ENCODE assay signal across 14 cellular contexts in the genomic region with DNA sequence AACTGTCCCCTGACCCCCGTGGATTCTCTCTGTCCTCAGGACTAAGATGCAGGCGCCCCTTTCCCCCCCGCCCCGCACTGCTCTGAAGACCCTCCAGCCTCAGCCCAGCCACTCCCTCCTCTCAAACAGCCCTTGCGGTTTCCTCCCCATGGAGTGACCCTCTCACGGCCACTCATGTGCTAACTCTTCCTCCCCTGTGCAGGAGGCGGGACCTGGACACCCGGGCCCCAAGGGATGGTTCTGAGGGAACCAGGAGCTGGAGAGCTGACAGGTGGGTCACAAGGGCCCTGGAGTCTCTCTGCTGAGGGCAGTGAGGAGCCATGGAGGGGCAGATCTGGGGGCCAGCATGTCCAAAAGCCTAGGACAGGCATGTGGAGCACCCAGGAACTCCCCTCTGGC. TPM values are rescaled to one million over a fixed set of nuclear protein-coding genes. Genes with fewer than 3 reads are reported as not detected.
DNase-seq lines count a peak whose midpoint lies in the region; ATAC-seq and TF ChIP-seq lines count a peak whose summit lies in the region.
"Had no signal": no experiment of that assay in that cellular context is flagged by ENCODE, and none has a peak within 500 bp of the region (broad histone marks: within the 10 kb centered on the region; RNA-seq: fewer than 3 reads in every experiment).

No MANE protein-coding gene starts in this region.

- no peak for TF ChIP-seq CTCF in WERI-Rb-1 (IDR thresholded peaks at IDR 0.05; ENCODE audit: low read depth, low read length)
- no peak for TF ChIP-seq CTCF in testis (IDR thresholded peaks at IDR 0.05)
- TF ChIP-seq CTCF in GM13977 (IDR thresholded peaks at IDR 0.05; ENCODE audit: extremely low read depth, insufficient read depth, missing control alignments): no peak

- H3K36me3 Mint-ChIP-seq in activated naive CD8-positive, alpha-beta T cell treated with anti-CD3 and anti-CD28 coated beads, Interleukin-2, amount 50 U/mL, for 24 hours (ENCODE audit: low read depth): peaks cover 2% of the 10 kb centered on the region
- peaks cover 5% of the 10 kb centered on the region for H3K36me3 Mint-ChIP-seq in activated naive CD8-positive, alpha-beta T cell treated with anti-CD3 and anti-CD28 coated beads for 36 hours
- H3K36me3 Mint-ChIP-seq in memory B cell: peaks cover 9% of the 10 kb centered on the region
- H3K36me3 Mint-ChIP-seq: immature natural killer cell had no signal

- H3K4me3 ChIP-seq in WERI-Rb-1 (ENCODE audit: low read depth, low read length) (no peak overlapping the region), testis (no peak overlapping the region)
- H3K4me3 ChIP-seq: body of pancreas, thyroid gland had no signal

- no peak overlapping the region for H3K27ac Mint-ChIP-seq in activated naive CD8-positive, alpha-beta T cell treated with anti-CD3 and anti-CD28 coated beads, Interleukin-2, amount 50 U/mL, for 24 hours
- no peak overlapping the region for H3K27ac Mint-ChIP-seq in activated naive CD8-positive, alpha-beta T cell treated with anti-CD3 and anti-CD28 coated beads for 36 hours
- no peak overlapping the region for H3K27ac Mint-ChIP-seq in memory B cell

- H3K9me3 Mint-ChIP-seq in activated naive CD8-positive, alpha-beta T cell treated with anti-CD3 and anti-CD28 coated beads, Interleukin-2, amount 50 U/mL, for 24 hours: no peaks in the 10 kb centered on the region
- no peaks in the 10 kb centered on the region for H3K9me3 Mint-ChIP-seq in activated naive CD8-positive, alpha-beta T cell treated with anti-CD3 and anti-CD28 coated beads for 36 hours
- no peaks in the 10 kb centered on the region for H3K9me3 Mint-ChIP-seq in memory B cell
- H3K9me3 Mint-ChIP-seq: immature natural killer cell had no signal

- no peaks in the 10 kb centered on the region for H3K9me3 ChIP-seq in WERI-Rb-1 (ENCODE audit: severe bottlenecking)
- H3K9me3 ChIP-seq in testis: no peaks in the 10 kb centered on the region
- H3K9me3 ChIP-seq: body of pancreas, pancreas, thyroid gland had no signal

- no peaks in the 10 kb centered on the region for H3K27me3 ChIP-seq in WERI-Rb-1 (ENCODE audit: insufficient read depth, low read depth, severe bottlenecking)
- H3K27me3 ChIP-seq in testis: no peaks in the 10 kb centered on the region
- H3K27me3 ChIP-seq: body of pancreas, pancreas, thyroid gland had no signal

- peaks cover 22% of the 10 kb centered on the region for H3K4me1 Mint-ChIP-seq in activated naive CD8-positive, alpha-beta T cell treated with anti-CD3 and anti-CD28 coated beads, Interleukin-2, amount 50 U/mL, for 24 hours
- peaks cover 18% of the 10 kb centered on the region for H3K4me1 Mint-ChIP-seq in activated naive CD8-positive, alpha-beta T cell treated with anti-CD3 and anti-CD28 coated beads for 36 hours
- H3K4me1 Mint-ChIP-seq in memory B cell: peaks cover 18% of the 10 kb centered on the region

- peaks cover 24% of the 10 kb centered on the region for H3K4me1 ChIP-seq in testis

- H3K36me3 ChIP-seq in WERI-Rb-1: peaks cover 8% of the 10 kb centered on the region; the same call in 1 of the 2 replicates
- H3K36me3 ChIP-seq in testis (ENCODE audit: low read depth, missing control alignments): no peaks in the 10 kb centered on the region
- H3K36me3 ChIP-seq: pancreas had no signal

- WGBS in testis, 2 donors: 52 to 59% methylated on average over 8 of the region's 8 CpGs

- H3K27me3 Mint-ChIP-seq in activated naive CD8-positive, alpha-beta T cell treated with anti-CD3 and anti-CD28 coated beads, Interleukin-2, amount 50 U/mL, for 24 hours: peaks cover 2% of the 10 kb centered on the region
- no peaks in the 10 kb centered on the region for H3K27me3 Mint-ChIP-seq in activated naive CD8-positive, alpha-beta T cell treated with anti-CD3 and anti-CD28 coated beads for 36 hours
- peaks cover 2% of the 10 kb centered on the region for H3K27me3 Mint-ChIP-seq in memory B cell

- H3K27ac ChIP-seq in WERI-Rb-1: peak overlapping the region; percentile 62
- peak overlapping the region; percentile 95 to 96 for H3K27ac ChIP-seq in testis
- H3K27ac ChIP-seq: thyroid gland had no signal

- no peak for TF ChIP-seq POLR2A in testis (IDR thresholded peaks at IDR 0.05)

- peak overlapping the region; percentile 83 for H3K4me3 Mint-ChIP-seq in activated naive CD8-positive, alpha-beta T cell treated with anti-CD3 and anti-CD28 coated beads, Interleukin-2, amount 50 U/mL, for 24 hours
- no peak overlapping the region for H3K4me3 Mint-ChIP-seq in activated naive CD8-positive, alpha-beta T cell treated with anti-CD3 and anti-CD28 coated beads for 36 hours
- peak overlapping the region; percentile 86 for H3K4me3 Mint-ChIP-seq in memory B cell

- no peak for ATAC-seq in activated naive CD8-positive, alpha-beta T cell treated with anti-CD3 and anti-CD28 coated beads, Interleukin-2, amount 50 U/mL, for 24 hours
- ATAC-seq in memory B cell (ENCODE audit: low read depth): no peak
- ATAC-seq: body of pancreas, pancreas had no signal

- intact Hi-C loops in testis (cut with DNase I; ENCODE audit: low total_unique reads): no loop called here

- in situ Hi-C loops in GM13977 (cut with MboI; ENCODE audit: low pct_unique_long_range_greater_than_20kb, low sequenced_read_pairs, unreplicated experiment): no loop called here

- no peak for DNase-seq in activated naive CD8-positive, alpha-beta T cell treated with anti-CD3 and anti-CD28 coated beads, Interleukin-2, amount 50 U/mL, for 24 hours
- DNase-seq in activated naive CD8-positive, alpha-beta T cell treated with anti-CD3 and anti-CD28 coated beads for 36 hours: no peak
- DNase-seq in WERI-Rb-1: no peak
- no peak for DNase-seq in memory B cell (ENCODE audit: low spot score in 2 of 2)
- no peak for DNase-seq in testis
- no peak for DNase-seq in GM13977 (ENCODE audit: low spot score)
- DNase-seq in NCI-H2171 (lab: John Stamatoyannopoulos, UW): no peak
- DNase-seq in central memory CD4-positive, alpha-beta T cell: no peak
- DNase-seq: body of pancreas, immature natural killer cell, pancreas, thyroid gland had no signal

RNA-seq across cellular contexts. Expression of a gene that starts 1.9 kb away (rescaled TPM):
- 10 to 100 TPM; 35.7 to 37.5 TPM for total RNA-seq in activated naive CD8-positive, alpha-beta T cell treated with anti-CD3 and anti-CD28 coated beads for 36 hours
- 10 to 100 TPM; 79.1 to 98.5 TPM for total RNA-seq in testis
- polyA plus RNA-seq in testis (ENCODE audit: insufficient read depth, low read depth, low replicate concordance): 107 TPM

RNA-seq across cellular contexts. Expression of a gene that starts 5.0 kb away (rescaled TPM):
- not detected for total RNA-seq in activated naive CD8-positive, alpha-beta T cell treated with anti-CD3 and anti-CD28 coated beads for 36 hours
- not detected for total RNA-seq in testis
- not detected for polyA plus RNA-seq in testis (ENCODE audit: insufficient read depth, low read depth, low replicate concordance)
- total RNA-seq: body of pancreas, HT1080, pancreas, thyroid gland had no signal
- polyA plus RNA-seq: BJ, immature natural killer cell, pancreas had no signal

RNA-seq across cellular contexts. Expression of a gene that starts 16.4 kb away (rescaled TPM):
- total RNA-seq in activated naive CD8-positive, alpha-beta T cell treated with anti-CD3 and anti-CD28 coated beads for 36 hours: not detected
- 1 to 10 TPM in 1 of 2 donors, under 1 TPM in 1; 0.43 to 1.0 TPM for total RNA-seq in testis
- polyA plus RNA-seq in testis (ENCODE audit: insufficient read depth, low read depth, low replicate concordance): 0.45 TPM
- total RNA-seq: body of pancreas, HT1080, thyroid gland had no signal
- polyA plus RNA-seq: BJ, immature natural killer cell had no signal

RNA-seq across cellular contexts. Expression of a gene that starts 16.9 kb away (rescaled TPM):
- total RNA-seq in activated naive CD8-positive, alpha-beta T cell treated with anti-CD3 and anti-CD28 coated beads for 36 hours: 10 to 100 TPM in 1 of 2 experiments, 1 to 10 TPM in 1; 8.8 to 10.3 TPM
- total RNA-seq in testis: 10 to 100 TPM; 31.3 to 53.7 TPM
- polyA plus RNA-seq in testis (ENCODE audit: insufficient read depth, low read depth, low replicate concordance): 33.8 TPM

RNA-seq across cellular contexts. Expression of a gene that starts 25.4 kb away (rescaled TPM):
- total RNA-seq in activated naive CD8-positive, alpha-beta T cell treated with anti-CD3 and anti-CD28 coated beads for 36 hours: 10 to 100 TPM; 24.8 to 24.9 TPM
- total RNA-seq in testis: 10 to 100 TPM; 12.0 to 16.0 TPM
- polyA plus RNA-seq in testis (ENCODE audit: insufficient read depth, low read depth, low replicate concordance): 17.3 TPM
